ENCODE assay signal across 8 cellular contexts in the genomic region with DNA sequence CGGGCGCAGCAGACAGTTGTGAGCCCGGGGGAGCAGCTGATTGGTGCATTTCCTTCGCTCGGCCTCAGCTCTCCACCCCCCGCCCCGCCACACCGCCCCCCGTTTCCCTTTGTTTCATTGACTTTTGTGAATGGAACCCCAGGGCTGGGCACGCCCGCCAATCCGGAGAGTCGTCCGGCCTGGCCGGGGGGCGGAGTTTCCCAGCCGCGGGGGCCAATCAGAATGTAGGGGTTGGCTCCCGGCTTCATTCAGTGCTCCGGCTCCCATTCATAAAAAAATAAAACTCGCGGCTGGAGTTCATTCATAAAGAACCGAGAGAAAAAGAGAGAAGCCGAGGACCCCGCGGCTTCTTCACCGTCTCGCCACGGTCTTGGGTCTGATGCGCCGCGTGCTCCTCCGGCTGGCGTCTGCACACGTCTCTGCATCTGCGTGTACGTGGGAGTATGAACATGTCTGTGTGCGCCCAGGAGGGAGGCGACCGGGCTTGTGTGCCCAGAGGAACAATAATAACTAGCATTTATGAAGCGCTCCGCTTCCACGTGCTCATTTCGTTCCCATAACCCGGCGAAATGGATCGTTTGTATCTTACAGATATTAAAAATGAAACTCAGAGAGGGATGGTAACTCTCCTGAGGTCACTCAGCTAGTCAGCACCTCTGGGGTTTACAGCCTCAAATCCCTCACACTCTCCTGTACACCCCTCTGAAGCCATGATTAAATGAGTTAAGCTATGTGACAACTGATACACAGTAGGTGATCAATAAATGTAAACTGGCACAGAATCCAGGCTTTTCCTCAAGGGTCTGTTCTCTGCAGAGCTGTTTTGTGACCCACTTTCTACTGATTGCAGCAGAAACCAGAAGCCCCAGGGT. TPM values are rescaled to one million over a fixed set of nuclear protein-coding genes. Genes with fewer than 3 reads are reported as not detected.
DNase-seq lines count a peak whose midpoint lies in the region; ATAC-seq and TF ChIP-seq lines count a peak whose summit lies in the region.

ETV4 (minus strand) TSS at position 24 of the 872 bp plus-strand sequence. CDS start 723 bp downstream, outside the sequence.

- H3K4me3 Mint-ChIP-seq in neural progenitor cell = peak within 1 kb of the TSS; percentile 97
- peak within 1 kb of the TSS; percentile 89 to 95 for H3K4me3 Mint-ChIP-seq in stimulated activated naive CD8-positive, alpha-beta T cell treated with anti-CD3 and anti-CD28 coated beads, Interleukin-15, amount 100 ng/mL, for 72 hours

- DNase-seq in DMS53 (lab: John Stamatoyannopoulos, UW) (peak; percentile 98), GOT3 (lab: John Stamatoyannopoulos, UW) (peak; percentile 64), SJCRH30 (peak; percentile 97 to 98), foreskin keratinocyte (peak; percentile 93 to 95), neural progenitor cell (ENCODE audit: low spot score) (peak; percentile 96)
- DNase-seq in activated gamma-delta T cell treated with anti-CD3 and anti-CD28 coated beads, Interleukin-2, amount 50 U/mL, for 16 hours (ENCODE audit: low read depth) = peak; percentile 87
- peak; percentile 92 to 93 for DNase-seq in stimulated activated naive CD8-positive, alpha-beta T cell treated with anti-CD3 and anti-CD28 coated beads, Interleukin-15, amount 100 ng/mL, for 72 hours

- H3K36me3 Mint-ChIP-seq in neural progenitor cell = no peaks in the 10 kb centered on the region

- ATAC-seq in foreskin keratinocyte = peak; percentile 71
- ATAC-seq in stimulated activated naive CD8-positive, alpha-beta T cell treated with anti-CD3 and anti-CD28 coated beads, Interleukin-15, amount 100 ng/mL, for 72 hours = peak; percentile 92

- no peaks in the 10 kb centered on the region for H3K27me3 ChIP-seq in Loucy (ENCODE audit: insufficient read depth, low read length, poor library complexity, severe bottlenecking)
- no peaks in the 10 kb centered on the region for H3K27me3 ChIP-seq in SJCRH30
- H3K27me3 ChIP-seq in foreskin keratinocyte = no peaks in the 10 kb centered on the region
- peaks cover 79% of the 10 kb centered on the region for H3K27me3 ChIP-seq in neural progenitor cell

- no peak within 1 kb of the TSS for H2AFZ ChIP-seq in Loucy (ENCODE audit: low read length)
- H2AFZ ChIP-seq in neural progenitor cell (replicated peaks) = peak within 1 kb of the TSS; percentile 68

- H3K36me3 ChIP-seq in Loucy (ENCODE audit: insufficient read depth, low read length) (no peaks in the 10 kb centered on the region), SJCRH30 (no peaks in the 10 kb centered on the region), neural progenitor cell (no peaks in the 10 kb centered on the region)

- no peaks in the 10 kb centered on the region for H3F3A ChIP-seq in Loucy (ENCODE audit: low read depth)
- H3F3A ChIP-seq in neural progenitor cell (ENCODE audit: low read depth) = peaks cover 23% of the 10 kb centered on the region

- H3K27ac ChIP-seq in SJCRH30 = peak within 1 kb of the TSS; percentile 80
- peak within 1 kb of the TSS; percentile 12 for H3K27ac ChIP-seq in foreskin keratinocyte
- no peak within 1 kb of the TSS for H3K27ac ChIP-seq in neural progenitor cell

- no peaks in the 10 kb centered on the region for H3K9me3 Mint-ChIP-seq in neural progenitor cell
- H3K9me3 Mint-ChIP-seq in stimulated activated naive CD8-positive, alpha-beta T cell treated with anti-CD3 and anti-CD28 coated beads, Interleukin-15, amount 100 ng/mL, for 72 hours = no peaks in the 10 kb centered on the region

- H3K4me3 ChIP-seq in Loucy (ENCODE audit: low read length, poor library complexity, severe bottlenecking) (peak within 1 kb of the TSS; percentile 41), SJCRH30 (peak within 1 kb of the TSS; percentile 75), neural progenitor cell (peak within 1 kb of the TSS; percentile 52)

- H3K79me2 ChIP-seq in Loucy (ENCODE audit: insufficient read depth, low read length) = no peaks in the 10 kb centered on the region
- no peaks in the 10 kb centered on the region for H3K79me2 ChIP-seq in neural progenitor cell (ENCODE audit: low read depth)

- H3K9ac ChIP-seq in Loucy (ENCODE audit: low read depth, low read length, poor library complexity, severe bottlenecking) = no peak within 1 kb of the TSS
- H3K9ac ChIP-seq in neural progenitor cell = no peak within 1 kb of the TSS

- H3K27ac Mint-ChIP-seq in neural progenitor cell = no peak within 1 kb of the TSS
- H3K27ac Mint-ChIP-seq in stimulated activated naive CD8-positive, alpha-beta T cell treated with anti-CD3 and anti-CD28 coated beads, Interleukin-15, amount 100 ng/mL, for 72 hours = peak within 1 kb of the TSS; percentile 70 to 77

- H3K4me2 ChIP-seq in Loucy (ENCODE audit: low read depth, low read length, poor library complexity, severe bottlenecking) (peak within 1 kb of the TSS; percentile 62), neural progenitor cell (peak within 1 kb of the TSS; percentile 95)

- H3K4me1 ChIP-seq in Loucy (ENCODE audit: insufficient read depth, low read length, poor library complexity, severe bottlenecking) = peaks cover 6% of the 10 kb centered on the region
- H3K4me1 ChIP-seq in SJCRH30 = peaks cover 14% of the 10 kb centered on the region
- peaks cover 39% of the 10 kb centered on the region for H3K4me1 ChIP-seq in foreskin keratinocyte
- H3K4me1 ChIP-seq in neural progenitor cell = peaks cover 25% of the 10 kb centered on the region

- no peaks in the 10 kb centered on the region for H3K9me2 ChIP-seq in Loucy (replicated peaks; ENCODE audit: low read depth, low read length)

- TF ChIP-seq CTCF in Loucy (conservative IDR thresholded peaks at IDR 0.05; ENCODE audit: low read length) (no peak), foreskin keratinocyte (conservative IDR thresholded peaks at IDR 0.05) (no peak), neural progenitor cell (IDR thresholded peaks at IDR 0.05) (no peak)

- H3K4me1 Mint-ChIP-seq in neural progenitor cell = peaks cover 63% of the 10 kb centered on the region
- H3K4me1 Mint-ChIP-seq in stimulated activated naive CD8-positive, alpha-beta T cell treated with anti-CD3 and anti-CD28 coated beads, Interleukin-15, amount 100 ng/mL, for 72 hours = peaks cover 26% of the 10 kb centered on the region

- peaks cover 25% of the 10 kb centered on the region for H3K27me3 Mint-ChIP-seq in neural progenitor cell (ENCODE audit: insufficient read depth, low read depth)
- H3K27me3 Mint-ChIP-seq in stimulated activated naive CD8-positive, alpha-beta T cell treated with anti-CD3 and anti-CD28 coated beads, Interleukin-15, amount 100 ng/mL, for 72 hours = peaks cover 82% of the 10 kb centered on the region

- H4K20me1 ChIP-seq in Loucy (ENCODE audit: insufficient read depth, low read length, poor library complexity, severe bottlenecking) = peaks cover 7% of the 10 kb centered on the region
- peaks cover 26% of the 10 kb centered on the region for H4K20me1 ChIP-seq in neural progenitor cell (ENCODE audit: low read depth)

- no peaks in the 10 kb centered on the region for H3K9me3 ChIP-seq in Loucy (ENCODE audit: insufficient read depth, low read depth, low read length)
- no peaks in the 10 kb centered on the region for H3K9me3 ChIP-seq in SJCRH30 (replicated peaks)
- no peaks in the 10 kb centered on the region for H3K9me3 ChIP-seq in neural progenitor cell (ENCODE audit: low read depth)

RNA-seq across cellular contexts. Expression of gene ETV4, which starts in this region (rescaled TPM):
- 70.0 and 70.4 TPM in 2 replicates for total RNA-seq in SJCRH30 (2014; rRNA removed; shearing (Covaris generic))
- total RNA-seq in foreskin keratinocyte (57.4 and 61.2 TPM in 2 replicates), neural progenitor cell (ENCODE audit: low replicate concordance) (1.1 and 5.9 TPM in 2 replicates)
- 78.9 and 80.5 TPM in 2 replicates for polyA plus RNA-seq in foreskin keratinocyte
